Comparison of ENCODE assay signal across 1 cellular context in genomic region chr2:25885933-25886332, GRCh38.
TF ChIP-seq lines count a peak whose summit lies in the region.

No MANE protein-coding gene starts in this region.

TF ChIP-seq in HepG2, 621 proteins besides CTCF, POLR2A, EP300 and RAD21 (continued from another document and continues in another):
- TF ChIP-seq, protein P1, sequence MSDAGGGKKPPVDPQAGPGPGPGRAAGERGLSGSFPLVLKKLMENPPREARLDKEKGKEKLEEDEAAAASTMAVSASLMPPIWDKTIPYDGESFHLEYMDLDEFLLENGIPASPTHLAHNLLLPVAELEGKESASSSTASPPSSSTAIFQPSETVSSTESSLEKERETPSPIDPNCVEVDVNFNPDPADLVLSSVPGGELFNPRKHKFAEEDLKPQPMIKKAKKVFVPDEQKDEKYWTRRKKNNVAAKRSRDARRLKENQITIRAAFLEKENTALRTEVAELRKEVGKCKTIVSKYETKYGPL (CRISPR knock-in tag; IDR thresholded peaks at IDR 0.05): no peak
- TF ChIP-seq IKZF1 (IDR thresholded peaks at IDR 0.05) (no peak), DNMT1 (CRISPR knock-in tag; IDR thresholded peaks at IDR 0.05) (no peak), ZBTB38 (CRISPR knock-in tag; IDR thresholded peaks at IDR 0.05) (no peak), RFX5 (IDR thresholded peaks at IDR 0.05; ENCODE audit: low read depth, low read length) (no peak), ZBTB37 (CRISPR knock-in tag; IDR thresholded peaks at IDR 0.05) (no peak), AKAP8 (CRISPR knock-in tag; IDR thresholded peaks at IDR 0.05) (no peak), MAFG (CRISPR knock-in tag; IDR thresholded peaks at IDR 0.05) (no peak), ZBTB21 (CRISPR knock-in tag; IDR thresholded peaks at IDR 0.05) (0 out of 2 replicates have a peak, but pooled peaks have one; percentile 18), BRD4 (CRISPR knock-in tag; IDR thresholded peaks at IDR 0.05) (no peak), TEAD3 (CRISPR knock-in tag; optimal IDR thresholded peaks at IDR 0.05; ENCODE audit: borderline replicate concordance) (peak; percentile 93), HNRNPL (IDR thresholded peaks at IDR 0.05; ENCODE audit: low read depth, low read length) (no peak), RBAK (CRISPR knock-in tag; IDR thresholded peaks at IDR 0.05) (no peak), MLLT10 (CRISPR knock-in tag; IDR thresholded peaks at IDR 0.05) (no peak), ZNF138 (CRISPR knock-in tag; IDR thresholded peaks at IDR 0.05; ENCODE audit: low read depth) (no peak), ZNF616 (CRISPR knock-in tag; IDR thresholded peaks at IDR 0.05; ENCODE audit: low read depth) (no peak), NFE2L2 (IDR thresholded peaks at IDR 0.05; ENCODE audit: low read length) (peak; percentile 26; the same call in 1 of the 2 replicates), MEIS1 (CRISPR knock-in tag; IDR thresholded peaks at IDR 0.05; ENCODE audit: borderline replicate concordance) (0 out of 2 replicates have a peak, but pooled peaks have one; percentile 25), ZNF234 (CRISPR knock-in tag; conservative IDR thresholded peaks at IDR 0.05) (no peak), POLR2AphosphoS5 (IDR thresholded peaks at IDR 0.05; ENCODE audit: low read depth, low read length) (no peak), ZFP37 (CRISPR knock-in tag; IDR thresholded peaks at IDR 0.05; ENCODE audit: borderline replicate concordance) (0 out of 2 replicates have a peak, but pooled peaks have one; percentile 74), PHF5A (CRISPR knock-in tag; IDR thresholded peaks at IDR 0.05; ENCODE audit: low read depth, unreplicated experiment) (no peak), ZNF607 (CRISPR knock-in tag; IDR thresholded peaks at IDR 0.05; ENCODE audit: borderline replicate concordance) (no peak), ZNF367 (CRISPR knock-in tag; IDR thresholded peaks at IDR 0.05; ENCODE audit: borderline replicate concordance) (0 out of 2 replicates have a peak, but pooled peaks have one; percentile 44), ARHGAP35 (CRISPR knock-in tag; IDR thresholded peaks at IDR 0.05; ENCODE audit: borderline replicate concordance) (no peak), JUN (CRISPR knock-in tag; IDR thresholded peaks at IDR 0.05) (peak; percentile 66; the same call in 1 of the 2 replicates), HOXA3 (CRISPR knock-in tag; IDR thresholded peaks at IDR 0.05) (0 out of 2 replicates have a peak, but pooled peaks have one; percentile 29), ZFP91 (CRISPR knock-in tag; IDR thresholded peaks at IDR 0.05; ENCODE audit: borderline replicate concordance) (no peak), RBFOX2 (IDR thresholded peaks at IDR 0.05; ENCODE audit: low read depth, low read length) (no peak), ZNF781 (CRISPR knock-in tag; IDR thresholded peaks at IDR 0.05; ENCODE audit: borderline replicate concordance, not compliant biosample characterization) (no peak), ZNF883 (CRISPR knock-in tag; IDR thresholded peaks at IDR 0.05; ENCODE audit: not compliant biosample characterization) (no peak), JUNB (CRISPR knock-in tag; IDR thresholded peaks at IDR 0.05; ENCODE audit: borderline replicate concordance) (peak; percentile 85; the same call in 1 of the 2 replicates), SMC3 (IDR thresholded peaks at IDR 0.05; ENCODE audit: low read length) (no peak), CC2D1A (CRISPR knock-in tag; IDR thresholded peaks at IDR 0.05) (no peak), SNAPC2 (CRISPR knock-in tag; IDR thresholded peaks at IDR 0.05) (no peak), STAT5B (CRISPR knock-in tag; IDR thresholded peaks at IDR 0.05) (no peak), FIP1L1 (IDR thresholded peaks at IDR 0.05; ENCODE audit: borderline replicate concordance, insufficient read depth, low read depth, low read length) (no peak)
- TF ChIP-seq, protein P2, sequence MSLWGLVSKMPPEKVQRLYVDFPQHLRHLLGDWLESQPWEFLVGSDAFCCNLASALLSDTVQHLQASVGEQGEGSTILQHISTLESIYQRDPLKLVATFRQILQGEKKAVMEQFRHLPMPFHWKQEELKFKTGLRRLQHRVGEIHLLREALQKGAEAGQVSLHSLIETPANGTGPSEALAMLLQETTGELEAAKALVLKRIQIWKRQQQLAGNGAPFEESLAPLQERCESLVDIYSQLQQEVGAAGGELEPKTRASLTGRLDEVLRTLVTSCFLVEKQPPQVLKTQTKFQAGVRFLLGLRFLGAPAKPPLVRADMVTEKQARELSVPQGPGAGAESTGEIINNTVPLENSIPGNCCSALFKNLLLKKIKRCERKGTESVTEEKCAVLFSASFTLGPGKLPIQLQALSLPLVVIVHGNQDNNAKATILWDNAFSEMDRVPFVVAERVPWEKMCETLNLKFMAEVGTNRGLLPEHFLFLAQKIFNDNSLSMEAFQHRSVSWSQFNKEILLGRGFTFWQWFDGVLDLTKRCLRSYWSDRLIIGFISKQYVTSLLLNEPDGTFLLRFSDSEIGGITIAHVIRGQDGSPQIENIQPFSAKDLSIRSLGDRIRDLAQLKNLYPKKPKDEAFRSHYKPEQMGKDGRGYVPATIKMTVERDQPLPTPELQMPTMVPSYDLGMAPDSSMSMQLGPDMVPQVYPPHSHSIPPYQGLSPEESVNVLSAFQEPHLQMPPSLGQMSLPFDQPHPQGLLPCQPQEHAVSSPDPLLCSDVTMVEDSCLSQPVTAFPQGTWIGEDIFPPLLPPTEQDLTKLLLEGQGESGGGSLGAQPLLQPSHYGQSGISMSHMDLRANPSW (CRISPR knock-in tag; IDR thresholded peaks at IDR 0.05; ENCODE audit: borderline replicate concordance): no peak
- TF ChIP-seq, protein P3, sequence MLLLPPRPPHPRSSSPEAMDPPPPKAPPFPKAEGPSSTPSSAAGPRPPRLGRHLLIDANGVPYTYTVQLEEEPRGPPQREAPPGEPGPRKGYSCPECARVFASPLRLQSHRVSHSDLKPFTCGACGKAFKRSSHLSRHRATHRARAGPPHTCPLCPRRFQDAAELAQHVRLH (CRISPR knock-in tag; IDR thresholded peaks at IDR 0.05; ENCODE audit: borderline replicate concordance, low read depth): peak; percentile 43; the same call in 1 of the 2 replicates
- TF ChIP-seq, protein P4, sequence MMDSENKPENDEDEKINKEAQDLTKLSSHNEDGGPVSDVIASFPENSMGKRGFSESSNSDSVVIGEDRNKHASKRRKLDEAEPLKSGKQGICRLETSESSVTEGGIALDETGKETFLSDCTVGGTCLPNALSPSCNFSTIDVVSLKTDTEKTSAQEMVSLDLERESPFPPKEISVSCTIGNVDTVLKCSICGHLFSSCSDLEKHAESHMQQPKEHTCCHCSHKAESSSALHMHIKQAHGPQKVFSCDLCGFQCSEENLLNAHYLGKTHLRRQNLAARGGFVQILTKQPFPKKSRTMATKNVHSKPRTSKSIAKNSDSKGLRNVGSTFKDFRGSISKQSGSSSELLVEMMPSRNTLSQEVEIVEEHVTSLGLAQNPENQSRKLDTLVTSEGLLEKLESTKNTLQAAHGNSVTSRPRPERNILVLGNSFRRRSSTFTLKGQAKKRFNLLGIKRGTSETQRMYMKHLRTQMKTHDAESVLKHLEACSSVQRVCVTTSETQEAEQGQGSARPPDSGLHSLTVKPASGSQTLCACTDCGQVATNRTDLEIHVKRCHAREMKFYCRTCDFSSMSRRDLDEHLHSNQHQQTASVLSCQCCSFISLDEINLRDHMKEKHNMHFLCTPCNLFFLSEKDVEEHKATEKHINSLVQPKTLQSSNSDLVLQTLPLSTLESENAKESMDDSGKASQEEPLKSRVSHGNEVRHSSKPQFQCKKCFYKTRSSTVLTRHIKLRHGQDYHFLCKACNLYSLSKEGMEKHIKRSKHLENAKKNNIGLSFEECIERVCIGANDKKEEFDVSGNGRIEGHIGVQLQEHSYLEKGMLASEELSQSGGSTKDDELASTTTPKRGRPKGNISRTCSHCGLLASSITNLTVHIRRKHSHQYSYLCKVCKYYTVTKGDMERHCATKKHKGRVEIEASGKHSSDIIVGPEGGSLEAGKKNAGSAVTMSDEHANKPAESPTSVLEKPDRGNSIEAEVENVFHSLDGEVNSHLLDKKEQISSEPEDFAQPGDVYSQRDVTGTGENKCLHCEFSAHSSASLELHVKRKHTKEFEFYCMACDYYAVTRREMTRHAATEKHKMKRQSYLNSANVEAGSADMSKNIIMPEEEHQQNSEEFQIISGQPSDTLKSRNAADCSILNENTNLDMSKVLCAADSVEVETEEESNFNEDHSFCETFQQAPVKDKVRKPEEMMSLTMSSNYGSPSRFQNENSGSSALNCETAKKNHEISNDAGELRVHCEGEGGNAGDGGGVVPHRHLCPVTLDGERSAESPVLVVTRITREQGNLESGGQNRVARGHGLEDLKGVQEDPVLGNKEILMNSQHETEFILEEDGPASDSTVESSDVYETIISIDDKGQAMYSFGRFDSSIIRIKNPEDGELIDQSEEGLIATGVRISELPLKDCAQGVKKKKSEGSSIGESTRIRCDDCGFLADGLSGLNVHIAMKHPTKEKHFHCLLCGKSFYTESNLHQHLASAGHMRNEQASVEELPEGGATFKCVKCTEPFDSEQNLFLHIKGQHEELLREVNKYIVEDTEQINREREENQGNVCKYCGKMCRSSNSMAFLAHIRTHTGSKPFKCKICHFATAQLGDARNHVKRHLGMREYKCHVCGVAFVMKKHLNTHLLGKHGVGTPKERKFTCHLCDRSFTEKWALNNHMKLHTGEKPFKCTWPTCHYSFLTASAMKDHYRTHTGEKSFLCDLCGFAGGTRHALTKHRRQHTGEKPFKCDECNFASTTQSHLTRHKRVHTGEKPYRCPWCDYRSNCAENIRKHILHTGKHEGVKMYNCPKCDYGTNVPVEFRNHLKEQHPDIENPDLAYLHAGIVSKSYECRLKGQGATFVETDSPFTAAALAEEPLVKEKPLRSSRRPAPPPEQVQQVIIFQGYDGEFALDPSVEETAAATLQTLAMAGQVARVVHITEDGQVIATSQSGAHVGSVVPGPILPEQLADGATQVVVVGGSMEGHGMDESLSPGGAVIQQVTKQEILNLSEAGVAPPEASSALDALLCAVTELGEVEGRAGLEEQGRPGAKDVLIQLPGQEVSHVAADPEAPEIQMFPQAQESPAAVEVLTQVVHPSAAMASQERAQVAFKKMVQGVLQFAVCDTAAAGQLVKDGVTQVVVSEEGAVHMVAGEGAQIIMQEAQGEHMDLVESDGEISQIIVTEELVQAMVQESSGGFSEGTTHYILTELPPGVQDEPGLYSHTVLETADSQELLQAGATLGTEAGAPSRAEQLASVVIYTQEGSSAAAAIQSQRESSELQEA (CRISPR knock-in tag; IDR thresholded peaks at IDR 0.05; ENCODE audit: not compliant biosample characterization): no peak
- TF ChIP-seq, protein P5, sequence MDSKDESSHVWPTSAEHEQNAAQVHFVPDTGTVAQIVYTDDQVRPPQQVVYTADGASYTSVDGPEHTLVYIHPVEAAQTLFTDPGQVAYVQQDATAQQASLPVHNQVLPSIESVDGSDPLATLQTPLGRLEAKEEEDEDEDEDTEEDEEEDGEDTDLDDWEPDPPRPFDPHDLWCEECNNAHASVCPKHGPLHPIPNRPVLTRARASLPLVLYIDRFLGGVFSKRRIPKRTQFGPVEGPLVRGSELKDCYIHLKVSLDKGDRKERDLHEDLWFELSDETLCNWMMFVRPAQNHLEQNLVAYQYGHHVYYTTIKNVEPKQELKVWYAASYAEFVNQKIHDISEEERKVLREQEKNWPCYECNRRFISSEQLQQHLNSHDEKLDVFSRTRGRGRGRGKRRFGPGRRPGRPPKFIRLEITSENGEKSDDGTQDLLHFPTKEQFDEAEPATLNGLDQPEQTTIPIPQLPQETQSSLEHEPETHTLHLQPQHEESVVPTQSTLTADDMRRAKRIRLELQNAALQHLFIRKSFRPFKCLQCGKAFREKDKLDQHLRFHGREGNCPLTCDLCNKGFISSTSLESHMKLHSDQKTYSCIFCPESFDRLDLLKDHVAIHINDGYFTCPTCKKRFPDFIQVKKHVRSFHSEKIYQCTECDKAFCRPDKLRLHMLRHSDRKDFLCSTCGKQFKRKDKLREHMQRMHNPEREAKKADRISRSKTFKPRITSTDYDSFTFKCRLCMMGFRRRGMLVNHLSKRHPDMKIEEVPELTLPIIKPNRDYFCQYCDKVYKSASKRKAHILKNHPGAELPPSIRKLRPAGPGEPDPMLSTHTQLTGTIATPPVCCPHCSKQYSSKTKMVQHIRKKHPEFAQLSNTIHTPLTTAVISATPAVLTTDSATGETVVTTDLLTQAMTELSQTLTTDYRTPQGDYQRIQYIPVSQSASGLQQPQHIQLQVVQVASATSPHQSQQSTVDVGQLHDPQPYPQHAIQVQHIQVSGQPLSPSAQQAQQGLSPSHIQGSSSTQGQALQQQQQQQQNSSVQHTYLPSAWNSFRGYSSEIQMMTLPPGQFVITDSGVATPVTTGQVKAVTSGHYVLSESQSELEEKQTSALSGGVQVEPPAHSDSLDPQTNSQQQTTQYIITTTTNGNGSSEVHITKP (CRISPR knock-in tag; IDR thresholded peaks at IDR 0.05; ENCODE audit: low read depth): no peak
- TF ChIP-seq, protein P6, sequence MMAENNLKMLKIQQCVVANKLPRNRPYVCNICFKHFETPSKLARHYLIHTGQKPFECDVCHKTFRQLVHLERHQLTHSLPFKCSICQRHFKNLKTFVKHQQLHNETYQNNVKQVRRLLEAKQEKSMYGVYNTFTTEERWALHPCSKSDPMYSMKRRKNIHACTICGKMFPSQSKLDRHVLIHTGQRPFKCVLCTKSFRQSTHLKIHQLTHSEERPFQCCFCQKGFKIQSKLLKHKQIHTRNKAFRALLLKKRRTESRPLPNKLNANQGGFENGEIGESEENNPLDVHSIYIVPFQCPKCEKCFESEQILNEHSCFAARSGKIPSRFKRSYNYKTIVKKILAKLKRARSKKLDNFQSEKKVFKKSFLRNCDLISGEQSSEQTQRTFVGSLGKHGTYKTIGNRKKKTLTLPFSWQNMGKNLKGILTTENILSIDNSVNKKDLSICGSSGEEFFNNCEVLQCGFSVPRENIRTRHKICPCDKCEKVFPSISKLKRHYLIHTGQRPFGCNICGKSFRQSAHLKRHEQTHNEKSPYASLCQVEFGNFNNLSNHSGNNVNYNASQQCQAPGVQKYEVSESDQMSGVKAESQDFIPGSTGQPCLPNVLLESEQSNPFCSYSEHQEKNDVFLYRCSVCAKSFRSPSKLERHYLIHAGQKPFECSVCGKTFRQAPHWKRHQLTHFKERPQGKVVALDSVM (CRISPR knock-in tag; IDR thresholded peaks at IDR 0.05): no peak
